Comparison of ENCODE assay signal across 1 cellular context in the genomic region with DNA sequence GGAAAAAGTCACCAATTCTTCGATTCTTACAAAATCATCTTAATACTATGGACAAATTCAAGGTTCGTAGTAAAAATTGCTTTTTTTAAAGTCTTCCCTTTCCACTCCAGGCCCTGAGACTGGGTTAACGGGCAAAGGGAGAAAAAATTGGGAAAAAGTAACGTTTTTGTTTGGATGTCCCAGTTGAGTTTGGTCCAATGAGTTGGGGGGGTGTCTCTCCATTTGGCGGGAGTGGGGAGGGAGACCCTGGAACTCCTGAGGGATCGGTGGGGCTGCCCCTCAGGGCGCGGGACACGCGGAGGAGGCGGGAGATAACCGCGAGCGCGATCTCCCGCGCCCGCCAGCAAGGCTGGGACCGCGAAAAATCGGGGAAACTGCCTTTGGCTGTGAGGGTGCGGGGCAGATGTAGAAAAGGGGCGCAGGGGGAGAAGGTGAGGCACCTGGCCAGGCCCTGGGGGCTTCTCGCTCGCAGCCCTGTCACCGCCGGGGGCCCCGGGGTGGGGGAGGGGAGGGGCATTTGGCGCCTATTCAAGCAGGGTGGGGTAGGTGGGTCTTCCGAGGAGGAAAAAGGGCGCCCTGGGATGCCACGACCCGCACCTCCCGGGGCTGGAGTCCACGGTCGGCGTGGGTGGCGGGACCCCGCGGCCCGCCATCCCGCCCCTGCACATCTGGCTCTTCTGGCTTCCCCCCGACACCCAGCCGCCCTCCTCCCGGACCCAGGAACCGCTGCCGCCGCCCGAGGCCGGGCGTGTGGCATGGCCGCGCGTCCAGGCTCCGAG.
TF ChIP-seq lines count a peak whose summit lies in the region.

No MANE protein-coding gene starts in this region.

TF ChIP-seq in IMR-90, 13 proteins besides CTCF, POLR2A, EP300 and RAD21:
- TF ChIP-seq NFE2L2 (IDR thresholded peaks at IDR 0.05; ENCODE audit: low read depth, low read length) (no peak), BHLHE40 (IDR thresholded peaks at IDR 0.05; ENCODE audit: low read depth, low read length) (no peak), FOS (IDR thresholded peaks at IDR 0.05; ENCODE audit: low read depth, low read length) (no peak), SMC3 (IDR thresholded peaks at IDR 0.05; ENCODE audit: low read depth, low read length) (no peak), MAZ (IDR thresholded peaks at IDR 0.05; ENCODE audit: borderline replicate concordance, low read depth, low read length) (no peak), ELK1 (IDR thresholded peaks at IDR 0.05; ENCODE audit: borderline replicate concordance, low read depth, low read length) (no peak), CHD1 (IDR thresholded peaks at IDR 0.05; ENCODE audit: low read depth, low read length) (no peak), RCOR1 (IDR thresholded peaks at IDR 0.05; ENCODE audit: insufficient replicate concordance, low read length) (no peak), CEBPB (IDR thresholded peaks at IDR 0.05; ENCODE audit: low read depth, low read length) (no peak), RFX5 (IDR thresholded peaks at IDR 0.05; ENCODE audit: low read depth, low read length) (no peak), MXI1 (IDR thresholded peaks at IDR 0.05; ENCODE audit: borderline replicate concordance, low read depth, low read length) (no peak), MAFK (IDR thresholded peaks at IDR 0.05; ENCODE audit: low read depth, low read length) (no peak), USF2 (IDR thresholded peaks at IDR 0.05; ENCODE audit: low read depth, low read length) (no peak)
